ENCODE assay signal across 17 cellular contexts in the genomic region with DNA sequence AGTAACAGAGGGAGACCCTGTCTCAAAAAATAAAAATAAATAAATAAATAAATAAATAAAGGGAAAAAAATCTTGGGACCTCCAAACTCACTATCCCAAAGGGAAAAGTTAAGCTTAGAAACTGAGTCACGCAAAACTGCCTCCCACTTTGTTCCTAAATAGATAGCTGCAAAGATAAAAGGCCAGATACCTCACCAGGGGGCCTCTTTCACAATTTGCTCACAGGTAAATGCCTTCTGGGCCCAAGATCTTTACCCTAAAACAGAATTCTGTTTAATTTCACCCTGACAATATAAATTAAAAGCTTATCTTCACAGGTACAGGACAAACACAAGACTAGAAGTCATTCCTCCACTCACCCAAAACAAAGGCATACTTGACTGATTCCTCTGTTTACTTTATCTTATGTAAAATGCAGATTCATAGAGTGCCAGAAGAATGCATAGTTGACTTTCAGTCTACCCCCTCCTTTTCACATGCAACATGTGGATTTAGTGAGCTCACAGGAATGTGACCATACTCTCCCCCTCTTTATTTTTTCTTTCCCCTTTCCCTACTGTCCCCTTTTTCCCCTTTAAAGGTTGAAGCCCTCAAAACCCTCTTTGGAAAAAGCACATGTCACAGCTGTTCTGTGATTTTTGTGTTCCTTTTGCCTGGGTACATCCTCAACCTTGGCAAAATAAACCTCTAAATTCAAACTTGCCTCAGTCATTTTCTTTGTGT. TPM values are rescaled to one million over a fixed set of nuclear protein-coding genes. Genes with fewer than 3 reads are reported as not detected.
A peak's percentile ranks its signal among the peaks of the same experiment; 100 is the strongest.
DNase-seq lines count a peak whose midpoint lies in the region; ATAC-seq and TF ChIP-seq lines count a peak whose summit lies in the region.
"Had no signal": no experiment of that assay in that cellular context is flagged by ENCODE, and none has a peak within 500 bp of the region (broad histone marks: within the 10 kb centered on the region; RNA-seq: fewer than 3 reads in every experiment).

No MANE protein-coding gene starts in this region.

- H3K27me3 Mint-ChIP-seq in Caco-2 (ENCODE audit: insufficient read depth, unreplicated experiment): no peaks in the 10 kb centered on the region
- no peaks in the 10 kb centered on the region for H3K27me3 Mint-ChIP-seq in endodermal cell (ENCODE audit: insufficient read depth)
- H3K27me3 Mint-ChIP-seq in mesothelial cell of epicardium (ENCODE audit: low read depth): no peaks in the 10 kb centered on the region
- H3K27me3 Mint-ChIP-seq: central memory CD8-positive, alpha-beta T cell had no signal

- BruUV-seq in Caco-2 (replicated peaks; lab: Mats Ljungman, UMichigan): no TSS peak

- peak overlapping the region; percentile 90 for H3K27ac Mint-ChIP-seq in Caco-2 (ENCODE audit: unreplicated experiment)
- H3K27ac Mint-ChIP-seq in endodermal cell: peak overlapping the region; percentile 94
- H3K27ac Mint-ChIP-seq in mesothelial cell of epicardium: peak overlapping the region; percentile 77
- H3K27ac Mint-ChIP-seq: activated naive CD8-positive, alpha-beta T cell treated with anti-CD3 and anti-CD28 coated beads, Interleukin-2, amount 10 ng/mL, durations not matched to agents 7 days and 5 days had no signal

- H3K9me3 Mint-ChIP-seq in Caco-2 (ENCODE audit: unreplicated experiment) (no peaks in the 10 kb centered on the region), endodermal cell (no peaks in the 10 kb centered on the region), mesothelial cell of epicardium (no peaks in the 10 kb centered on the region)
- H3K9me3 Mint-ChIP-seq: activated naive CD8-positive, alpha-beta T cell treated with anti-CD3 and anti-CD28 coated beads, Interleukin-2, amount 10 ng/mL, durations not matched to agents 7 days and 5 days; central memory CD8-positive, alpha-beta T cell had no signal

- intact Hi-C loops in Caco-2 (cut with micrococcal nuclease; ENCODE audit: unreplicated experiment): loop anchor here (1.0 kb wide), 4 partner anchors 14 to 218 kb away; no protein-coding TSS in a partner anchor

- H3K4me3 Mint-ChIP-seq in Caco-2 (ENCODE audit: unreplicated experiment) (peak overlapping the region; percentile 32), endodermal cell (peak overlapping the region; percentile 6), mesothelial cell of epicardium (no peak overlapping the region)
- H3K4me3 Mint-ChIP-seq: activated naive CD8-positive, alpha-beta T cell treated with anti-CD3 and anti-CD28 coated beads, Interleukin-2, amount 10 ng/mL, durations not matched to agents 7 days and 5 days; central memory CD8-positive, alpha-beta T cell had no signal

- H3K9me3 ChIP-seq in Caco-2 (no peaks in the 10 kb centered on the region), HUES64 (ENCODE audit: insufficient read depth, low read depth, low read length) (no peaks in the 10 kb centered on the region), endodermal cell (ENCODE audit: control insufficient read depth, low read length) (no peaks in the 10 kb centered on the region)
- H3K9me3 ChIP-seq: testis had no signal

- H3K4me1 ChIP-seq in Caco-2 (peaks cover 60% of the 10 kb centered on the region), HUES64 (ENCODE audit: insufficient read depth, low read length) (peaks cover 52% of the 10 kb centered on the region), endodermal cell (ENCODE audit: control insufficient read depth, insufficient read depth, low read length) (peaks cover 14% of the 10 kb centered on the region)
- H3K4me1 ChIP-seq: testis had no signal

- CTCF ChIA-PET in Caco-2 (lab: Charles Lee): interaction anchor here (1.1 to 2.9 kb wide), 4 partner anchors 14 to 142 kb away, joined by 4 to 24 read pairs (median 8); a partner anchor contains a TSS

- H3K4me3 ChIP-seq in Caco-2 (ENCODE audit: low read depth, low read length) (no peak overlapping the region), HUES64 (ENCODE audit: low read length) (peak overlapping the region; percentile 12; the same call in 1 of the 2 replicates), endodermal cell (ENCODE audit: low read length) (peak overlapping the region; percentile 9)
- H3K4me3 ChIP-seq: testis had no signal

- H3K27me3 ChIP-seq in Caco-2 (replicated peaks; ENCODE audit: control insufficient read depth, insufficient read depth, low read length): no peaks in the 10 kb centered on the region
- H3K27me3 ChIP-seq in HUES64 (ENCODE audit: insufficient read depth, low read length): no peaks in the 10 kb centered on the region
- H3K27me3 ChIP-seq in endodermal cell (ENCODE audit: control insufficient read depth, insufficient read depth, low read length, poor library complexity, severe bottlenecking): no peaks in the 10 kb centered on the region
- H3K27me3 ChIP-seq: testis had no signal

- H3K36me3 Mint-ChIP-seq in Caco-2 (ENCODE audit: insufficient read depth, unreplicated experiment) (peaks cover 7% of the 10 kb centered on the region), endodermal cell (ENCODE audit: low read depth) (peaks cover 4% of the 10 kb centered on the region), mesothelial cell of epicardium (peaks cover 2% of the 10 kb centered on the region)
- H3K36me3 Mint-ChIP-seq: activated naive CD8-positive, alpha-beta T cell treated with anti-CD3 and anti-CD28 coated beads, Interleukin-2, amount 10 ng/mL, durations not matched to agents 7 days and 5 days had no signal

- H3K27ac ChIP-seq in HUES64 (ENCODE audit: low read depth, low read length): peak overlapping the region; percentile 98
- peak overlapping the region; percentile 51 for H3K27ac ChIP-seq in endodermal cell (ENCODE audit: low read depth, low read length)
- H3K27ac ChIP-seq: testis had no signal

- TF ChIP-seq CTCF in Caco-2 (IDR thresholded peaks at IDR 0.05; ENCODE audit: insufficient read depth in 1 of 2, low read depth in 1 of 2, low read length in 1 of 2, severe bottlenecking in 1 of 2, unreplicated experiment in 1 of 2): no peak
- no peak for TF ChIP-seq CTCF in endodermal cell (conservative IDR thresholded peaks at IDR 0.05)
- no peak for TF ChIP-seq CTCF in mesothelial cell of epicardium (IDR thresholded peaks at IDR 0.05; ENCODE audit: unreplicated experiment)

- peak overlapping the region; percentile 71 for H3K9ac ChIP-seq in HUES64 (ENCODE audit: low read depth, low read length)
- peak overlapping the region; percentile 54 for H3K9ac ChIP-seq in endodermal cell (ENCODE audit: extremely low read depth, low read length, poor library complexity, severe bottlenecking)

- POLR2A ChIA-PET in Caco-2 (lab: Charles Lee): interaction anchor here (0.7 to 3.4 kb wide), 5 partner anchors 14 to 147 kb away, joined by 3 to 40 read pairs (median 4); a partner anchor contains a TSS

- WGBS in HUES64: 9% methylated on average over 1 of the region's 1 CpG
- 0 to 10% methylated on average over 1 of the region's 1 CpG for WGBS in endodermal cell (ENCODE audit: insufficient coverage in 1 of 2, insufficient read length in 1 of 2), 2 experiments

- H3K4me1 Mint-ChIP-seq in Caco-2 (ENCODE audit: low read depth, unreplicated experiment) (peaks cover 39% of the 10 kb centered on the region), endodermal cell (peaks cover 36% of the 10 kb centered on the region), mesothelial cell of epicardium (peaks cover 18% of the 10 kb centered on the region)

- peak in 1 of 2 experiments; percentile 60 for DNase-seq in Caco-2
- DNase-seq in endodermal cell: peak; percentile 66
- no peak for DNase-seq in mesothelial cell of epicardium (ENCODE audit: low spot score in 2 of 2, unreplicated experiment in 2 of 2)
- no peak for DNase-seq in SIG-M5 treated with dmso at 0.1 percent for 504 hours (lab: John Stamatoyannopoulos, UW; ENCODE audit: unreplicated experiment)
- no peak for DNase-seq in GF-D8 (lab: John Stamatoyannopoulos, UW)
- DNase-seq in SHP77 treated with DMSO at 0.1 percent for 48 hours (lab: John Stamatoyannopoulos, UW): no peak
- DNase-seq: activated CD4-positive, alpha-beta T cell treated with anti-CD3 and anti-CD28 coated beads, Interleukin-2, amount 50 U/mL, for 48 hours; activated naive CD8-positive, alpha-beta T cell treated with anti-CD3 and anti-CD28 coated beads, Interleukin-2, amount 10 ng/mL, durations not matched to agents 7 days and 5 days; activated T-cell treated with anti-CD3 and anti-CD28 coated beads, Interleukin-2, amount 50 U/mL, for 48 hours; Calu3; midbrain; NCI-H748 treated with DMSO at 0.1 percent for 48 hours; testis had no signal

- ATAC-seq in HG02610 (IDR thresholded peaks at IDR 0.05; ENCODE audit: unreplicated experiment): no peak
- ATAC-seq: Panc1 had no signal

- H3K36me3 ChIP-seq in Caco-2 (ENCODE audit: control insufficient read depth, insufficient read depth, low read length): no peaks in the 10 kb centered on the region
- H3K36me3 ChIP-seq in HUES64 (ENCODE audit: insufficient read depth, low read length): no peaks in the 10 kb centered on the region
- peaks cover 3% of the 10 kb centered on the region for H3K36me3 ChIP-seq in endodermal cell (ENCODE audit: control insufficient read depth, insufficient read depth, low read length)

RNA-seq across cellular contexts. Expression of a gene that starts 23.4 kb away (rescaled TPM):
- total RNA-seq in Caco-2 (2022) (53.0 and 53.2 TPM in 2 replicates), endodermal cell (10 to 100 TPM; 47.6 to 53.9 TPM), mesothelial cell of epicardium (55.2 to 58.2 TPM (median 57.1 TPM) in 3 replicates)
- polyA plus RNA-seq in HUES64 (2013, experiment 1 of 2): 19.0 TPM
- polyA plus RNA-seq in HUES64 (2013, experiment 2 of 2): 25.2 TPM
- 30.9 TPM for polyA plus RNA-seq in endodermal cell (2013, experiment 1 of 2)
- polyA plus RNA-seq in endodermal cell (2013, experiment 2 of 2): 31.2 TPM
